8 cellular contexts compared by ENCODE assay signal in genomic region chr22:20919718-20920117, GRCh38. TPM values are rescaled to one million over a fixed set of nuclear protein-coding genes. Genes with fewer than 3 reads are reported as not detected.
A peak's percentile ranks its signal among the peaks of the same experiment; 100 is the strongest.
DNase-seq lines count a peak whose midpoint lies in the region; ATAC-seq and TF ChIP-seq lines count a peak whose summit lies in the region.
"Had no signal": no experiment of that assay in that cellular context is flagged by ENCODE, and none has a peak within 500 bp of the region (broad histone marks: within the 10 kb centered on the region; RNA-seq: fewer than 3 reads in every experiment).

No MANE protein-coding gene starts in this region.

- no peak for ATAC-seq in WTC11
- no peak for ATAC-seq in GM18517 (IDR thresholded peaks at IDR 0.05; ENCODE audit: unreplicated experiment)

- CTCF ChIA-PET in WTC11 (lab: Charles Lee) = interaction anchor here (1.1 to 3.3 kb wide), 2 partner anchors 34 to 163 kb away, joined by 3 to 14 read pairs; no protein-coding TSS in a partner anchor

- H3K9me2 ChIP-seq in hepatocyte (replicated peaks; ENCODE audit: insufficient read depth) = no peaks in the 10 kb centered on the region

- H3K4me2 ChIP-seq in hepatocyte = peak overlapping the region; percentile 95
- peak overlapping the region; percentile 96 for H3K4me2 ChIP-seq in smooth muscle cell

- H4K20me1 ChIP-seq in hepatocyte (ENCODE audit: insufficient read depth, poor library complexity, severe bottlenecking) = peaks cover 68% of the 10 kb centered on the region
- H4K20me1 ChIP-seq in smooth muscle cell (ENCODE audit: low read depth) = peaks cover 69% of the 10 kb centered on the region

- DNase-seq in HFF-Myc (ENCODE audit: extremely low read depth, low read depth) = no peak
- DNase-seq in WTC11 (ENCODE audit: low spot score) = no peak
- DNase-seq in hepatocyte (ENCODE audit: low spot score) = no peak
- no peak for DNase-seq in smooth muscle cell (lab: John Stamatoyannopoulos, UW; ENCODE audit: unreplicated experiment)
- no peak for DNase-seq in occipital lobe (lab: John Stamatoyannopoulos, UW)
- no peak for DNase-seq in SIG-M5 treated with dmso at 0.1 percent for 504 hours (lab: John Stamatoyannopoulos, UW; ENCODE audit: unreplicated experiment)
- DNase-seq: activated CD8-positive, alpha-beta memory T cell treated with anti-CD3 and anti-CD28 coated beads, Interleukin-2, amount 50 U/mL, for 4 hours had no signal

- H3K27me3 Mint-ChIP-seq in WTC11 (ENCODE audit: low read depth) = no peaks in the 10 kb centered on the region; the same call in 1 of the 2 replicates

- TF ChIP-seq CTCF in HFF-Myc (IDR thresholded peaks at IDR 0.05; ENCODE audit: low read depth, low read length, missing control alignments) (no peak), WTC11 (IDR thresholded peaks at IDR 0.05) (no peak), hepatocyte (IDR thresholded peaks at IDR 0.05; ENCODE audit: poor library complexity) (no peak), smooth muscle cell (IDR thresholded peaks at IDR 0.05; ENCODE audit: borderline replicate concordance, insufficient read depth, poor library complexity, severe bottlenecking) (no peak)

- H3K27ac ChIP-seq in hepatocyte (peak overlapping the region; percentile 59), smooth muscle cell (ENCODE audit: low read depth) (peak overlapping the region; percentile 10)

- peak overlapping the region; percentile 94 for H3K9ac ChIP-seq in smooth muscle cell (ENCODE audit: low read depth)

- WGBS in hepatocyte (ENCODE audit: low lambda C conversion rate, missing lambda C conversion rate) = 7% methylated on average over 4 of the region's 4 CpGs
- WGBS in smooth muscle cell (ENCODE audit: low lambda C conversion rate) = 17% methylated on average over 4 of the region's 4 CpGs

- H3K9me3 ChIP-seq in hepatocyte (ENCODE audit: low read depth) (no peaks in the 10 kb centered on the region), smooth muscle cell (replicated peaks; ENCODE audit: low read depth) (no peaks in the 10 kb centered on the region)

- H3K4me1 ChIP-seq in hepatocyte (ENCODE audit: insufficient read depth) (peaks cover 11% of the 10 kb centered on the region), smooth muscle cell (ENCODE audit: low read depth) (peaks cover 17% of the 10 kb centered on the region)

- H3K36me3 ChIP-seq in hepatocyte (replicated peaks; ENCODE audit: insufficient read depth, low read depth) = no peaks in the 10 kb centered on the region
- no peaks in the 10 kb centered on the region for H3K36me3 ChIP-seq in smooth muscle cell (ENCODE audit: low read depth)

- peaks cover 22% of the 10 kb centered on the region; the same call in 1 of the 2 replicates for H3K36me3 Mint-ChIP-seq in WTC11

- H3K4me3 Mint-ChIP-seq in WTC11 = peak overlapping the region; percentile 95

- peaks cover 74% of the 10 kb centered on the region for H3K79me2 ChIP-seq in hepatocyte
- H3K79me2 ChIP-seq in smooth muscle cell (ENCODE audit: low read depth) = peaks cover 75% of the 10 kb centered on the region

- no peak overlapping the region for H2AFZ ChIP-seq in hepatocyte
- no peak overlapping the region for H2AFZ ChIP-seq in smooth muscle cell (ENCODE audit: low read depth)

- H3K27me3 ChIP-seq in hepatocyte = no peaks in the 10 kb centered on the region
- no peaks in the 10 kb centered on the region for H3K27me3 ChIP-seq in smooth muscle cell (ENCODE audit: low read depth)

- H3K4me1 Mint-ChIP-seq in WTC11 = peaks cover 44% of the 10 kb centered on the region

- POLR2A ChIA-PET in WTC11 (lab: Charles Lee) = no interaction called here

- H3K9me3 Mint-ChIP-seq in WTC11 = no peaks in the 10 kb centered on the region

- peak overlapping the region; percentile 80 for H3K27ac Mint-ChIP-seq in WTC11

- H3F3A ChIP-seq in smooth muscle cell (ENCODE audit: low read depth) = no peaks in the 10 kb centered on the region

- peak overlapping the region; percentile 99 for H3K4me3 ChIP-seq in HFF-Myc (replicated peaks; ENCODE audit: low read depth, low read length)
- H3K4me3 ChIP-seq in hepatocyte = peak overlapping the region; percentile 94
- H3K4me3 ChIP-seq in smooth muscle cell = peak overlapping the region; percentile 78

TF ChIP-seq in WTC11, 78 proteins besides CTCF, POLR2A, EP300 and RAD21:
- TF ChIP-seq ATF2 (CRISPR knock-in tag; IDR thresholded peaks at IDR 0.05; ENCODE audit: borderline replicate concordance, low read depth) (no peak), ZNF232 (CRISPR knock-in tag; IDR thresholded peaks at IDR 0.05) (no peak), AR (CRISPR knock-in tag; IDR thresholded peaks at IDR 0.05) (no peak), MLX (CRISPR knock-in tag; IDR thresholded peaks at IDR 0.05) (no peak)

RNA-seq across cellular contexts. Expression of gene CRKL, which starts 2.5 kb away (rescaled TPM):
- total RNA-seq in WTC11 (2021) (113 to 115 TPM (median 114 TPM) in 3 replicates), hepatocyte (46.5 and 49.2 TPM in 2 replicates), smooth muscle cell (40.9 TPM in 2 replicates), occipital lobe (58.3 TPM)
- polyA plus RNA-seq in hepatocyte (30.7 and 31.8 TPM in 2 replicates), smooth muscle cell (25.1 and 26.6 TPM in 2 replicates)

RNA-seq across cellular contexts. Expression of gene AIFM3, which starts 47.3 kb away (rescaled TPM):
- 2.6 to 3.4 TPM (median 2.8 TPM) in 3 replicates for total RNA-seq in WTC11 (2021)
- total RNA-seq in hepatocyte = 1.3 and 3.1 TPM in 2 replicates
- 1.7 and 2.1 TPM in 2 replicates for polyA plus RNA-seq in hepatocyte
- total RNA-seq in smooth muscle cell = 0.85 and 0.94 TPM in 2 replicates
- polyA plus RNA-seq in smooth muscle cell = 0.13 TPM in 1 of 2 replicates, not detected in the other
- 4.2 TPM for total RNA-seq in occipital lobe
